ENCODE assay signal across 20 cellular contexts in the genomic region with DNA sequence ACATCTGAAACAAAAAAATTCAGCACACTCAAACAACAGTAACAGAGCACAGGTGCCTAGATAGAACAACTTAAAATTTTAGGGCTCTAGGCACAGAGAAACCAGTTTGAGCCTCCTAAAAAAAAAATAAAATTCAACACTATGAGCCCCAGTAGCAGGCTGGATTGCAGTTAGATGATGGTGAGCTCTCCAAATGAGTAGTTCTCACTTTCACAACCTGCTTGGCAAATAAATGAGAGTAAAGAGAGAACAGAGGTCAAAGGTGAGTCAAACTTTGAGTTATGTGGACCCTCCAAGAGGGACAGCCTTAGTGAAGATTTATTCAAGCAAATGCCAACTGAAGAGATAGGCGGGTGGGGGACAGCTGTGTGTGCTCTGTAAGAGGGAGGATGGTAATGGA. TPM values are rescaled to one million over a fixed set of nuclear protein-coding genes. Genes with fewer than 3 reads are reported as not detected.
A peak's percentile ranks its signal among the peaks of the same experiment; 100 is the strongest.
DNase-seq lines count a peak whose midpoint lies in the region; ATAC-seq and TF ChIP-seq lines count a peak whose summit lies in the region.
"Had no signal": no experiment of that assay in that cellular context is flagged by ENCODE, and none has a peak within 500 bp of the region (broad histone marks: within the 10 kb centered on the region; RNA-seq: fewer than 3 reads in every experiment).

No MANE protein-coding gene starts in this region.

- H3K9me3 ChIP-seq in uterus, result no peaks in the 10 kb centered on the region
- H3K9me3 ChIP-seq: esophagus squamous epithelium, thoracic aorta had no signal

- H3K9me3 Mint-ChIP-seq in nephron (no peaks in the 10 kb centered on the region), mesothelial cell of epicardium (no peaks in the 10 kb centered on the region)

- H3K27me3 ChIP-seq in uterus, result no peaks in the 10 kb centered on the region

- intact Hi-C loops in uterus (cut with DNase I; ENCODE audit: low total_unique reads), result no loop called here

- ATAC-seq in GM18519 (IDR thresholded peaks at IDR 0.05; ENCODE audit: low FRiP score, unreplicated experiment) (peak; percentile 70), GM21381 (IDR thresholded peaks at IDR 0.05; ENCODE audit: unreplicated experiment) (peak; percentile 48), HG03378 (IDR thresholded peaks at IDR 0.05; ENCODE audit: unreplicated experiment) (peak; percentile 57), HG02642 (IDR thresholded peaks at IDR 0.05; ENCODE audit: poor library complexity, unreplicated experiment) (no peak)
- ATAC-seq: left colon had no signal

- H3K27me3 Mint-ChIP-seq in nephron (ENCODE audit: low read depth) (peaks cover 7% of the 10 kb centered on the region), mesothelial cell of epicardium (ENCODE audit: low read depth) (no peaks in the 10 kb centered on the region)

- H3K4me3 Mint-ChIP-seq in nephron (peak overlapping the region in 2 of 3 experiments; percentile 37 to 55), mesothelial cell of epicardium (no peak overlapping the region)

- no peak overlapping the region for H3K27ac ChIP-seq in uterus
- H3K27ac ChIP-seq: esophagus squamous epithelium had no signal

- H3K36me3 Mint-ChIP-seq in nephron (ENCODE audit: low read depth) (peaks cover 26% of the 10 kb centered on the region), mesothelial cell of epicardium (peaks cover 4% of the 10 kb centered on the region)

- H3K36me3 ChIP-seq in uterus, result no peaks in the 10 kb centered on the region
- H3K36me3 ChIP-seq: esophagus squamous epithelium, thoracic aorta had no signal

- no peak for TF ChIP-seq POLR2A in uterus (IDR thresholded peaks at IDR 0.05)

- CTCF ChIA-PET in GM10248 (lab: Yijun Ruan, JAX), result interaction anchor here (0.7 to 3.7 kb wide), 6 partner anchors 13 to 96 kb away, joined by 3 to 13 read pairs (median 4); no protein-coding TSS in a partner anchor

- no peak for TF ChIP-seq CTCF in nephron (IDR thresholded peaks at IDR 0.05; ENCODE audit: unreplicated experiment in 3 of 3)
- no peak for TF ChIP-seq CTCF in uterus (IDR thresholded peaks at IDR 0.05)
- TF ChIP-seq CTCF in mesothelial cell of epicardium (IDR thresholded peaks at IDR 0.05; ENCODE audit: unreplicated experiment), result no peak
- TF ChIP-seq CTCF in GM10248 (IDR thresholded peaks at IDR 0.05; ENCODE audit: control extremely low read depth, extremely low read depth, low read depth, missing control alignments), result no peak

- H3K27ac Mint-ChIP-seq in nephron (peak overlapping the region in 2 of 3 experiments; percentile 9 to 21), mesothelial cell of epicardium (no peak overlapping the region)

- POLR2A ChIA-PET in GM10248 (lab: Yijun Ruan, JAX), result no interaction called here

- no peaks in the 10 kb centered on the region for H3K4me1 ChIP-seq in uterus

- H3K4me1 Mint-ChIP-seq in nephron (peaks cover 67% of the 10 kb centered on the region), mesothelial cell of epicardium (peaks cover 20% of the 10 kb centered on the region)

- no peak overlapping the region for H3K4me3 ChIP-seq in uterus
- H3K4me3 ChIP-seq: esophagus squamous epithelium, thoracic aorta had no signal

- DNase-seq in uterus, result no peak
- no peak for DNase-seq in mesothelial cell of epicardium (ENCODE audit: low spot score in 2 of 2, unreplicated experiment in 2 of 2)
- DNase-seq in GM10248 (ENCODE audit: extremely low spot score), result no peak
- DNase-seq: activated CD4-positive, alpha-beta T cell treated with anti-CD3 and anti-CD28 coated beads, Interleukin-2, amount 50 U/mL, for 48 hours; activated effector memory CD4-positive, alpha-beta T cell treated with anti-CD3 and anti-CD28 coated beads, Interleukin-2, amount 50 U/mL, for 16 hours; dermis blood vessel endothelial cell; DMS53; esophagus squamous epithelium; GOT3; left colon; NCI-H1048; NK-92 treated with Interleukin-12 subunit alpha and Interleukin-12 subunit beta, amount 100 ng/mL, for 24 hours; SHP77 treated with DMSO at 0.1 percent for 48 hours; T1000 had no signal

RNA-seq across cellular contexts. Expression of gene BEND5, which starts 3.6 kb away (rescaled TPM):
- total RNA-seq in uterus, result 10 to 100 TPM in 1 of 4 donors, 1 to 10 TPM in 3; 4.1 to 13.9 (median 8.1) TPM
- 11.3 to 14.8 TPM (median 13.7 TPM) in 3 replicates for total RNA-seq in mesothelial cell of epicardium
